ENCODE assay signal across 13 cellular contexts in the genomic region with DNA sequence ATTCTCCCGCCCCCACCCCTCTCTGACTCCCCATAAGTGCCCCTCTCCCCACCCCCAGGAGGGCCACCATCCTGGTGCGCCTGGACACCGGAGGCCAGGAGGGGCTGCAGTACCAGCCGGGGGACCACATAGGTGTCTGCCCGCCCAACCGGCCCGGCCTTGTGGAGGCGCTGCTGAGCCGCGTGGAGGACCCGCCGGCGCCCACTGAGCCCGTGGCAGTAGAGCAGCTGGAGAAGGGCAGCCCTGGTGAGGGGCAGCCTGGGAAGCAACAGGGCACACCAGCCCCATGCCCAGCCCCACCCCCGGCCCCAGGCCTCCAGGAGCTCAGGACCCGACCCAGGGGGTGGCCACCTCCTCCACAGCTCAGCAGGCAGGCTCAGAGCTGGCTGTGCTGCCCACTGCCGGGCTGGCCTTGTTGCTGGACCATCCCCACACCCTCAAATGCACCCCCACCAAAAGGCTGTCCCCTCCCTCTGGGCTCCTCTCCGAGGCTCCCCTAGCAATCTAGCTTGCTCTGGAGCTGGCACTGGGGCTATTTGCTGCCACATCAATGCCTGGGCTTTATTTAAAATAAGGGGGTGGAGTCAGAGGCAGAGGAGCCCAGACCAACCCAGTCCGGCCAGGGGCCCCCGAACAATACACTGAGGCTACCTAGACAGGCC. TPM values are rescaled to one million over a fixed set of nuclear protein-coding genes. Genes with fewer than 3 reads are reported as not detected.
DNase-seq lines count a peak whose midpoint lies in the region; ATAC-seq and TF ChIP-seq lines count a peak whose summit lies in the region.
"Had no signal": no experiment of that assay in that cellular context is flagged by ENCODE, and none has a peak within 500 bp of the region (broad histone marks: within the 10 kb centered on the region; RNA-seq: fewer than 3 reads in every experiment).

No MANE protein-coding gene starts in this region.

- H3K9ac ChIP-seq in Loucy (ENCODE audit: low read depth, low read length, poor library complexity, severe bottlenecking): peak overlapping the region; percentile 65

- TF ChIP-seq CTCF in cardiac muscle cell (IDR thresholded peaks at IDR 0.05; ENCODE audit: low read depth, low read length) (no peak), right atrium auricular region (IDR thresholded peaks at IDR 0.05) (no peak), Loucy (conservative IDR thresholded peaks at IDR 0.05; ENCODE audit: low read length) (no peak)

- peaks cover 30% of the 10 kb centered on the region for H3K4me1 ChIP-seq in cardiac muscle cell (ENCODE audit: low read depth)
- H3K4me1 ChIP-seq in right atrium auricular region: peaks cover 0 to 53% of the 10 kb centered on the region in 2 donors
- peaks cover 41% of the 10 kb centered on the region for H3K4me1 ChIP-seq in Loucy (ENCODE audit: insufficient read depth, low read length, poor library complexity, severe bottlenecking)

- no peak overlapping the region for H2AFZ ChIP-seq in Loucy (ENCODE audit: low read length)

- no peaks in the 10 kb centered on the region for H3K27me3 ChIP-seq in cardiac muscle cell
- H3K27me3 ChIP-seq in right atrium auricular region: no peaks in the 10 kb centered on the region
- no peaks in the 10 kb centered on the region for H3K27me3 ChIP-seq in Loucy (ENCODE audit: insufficient read depth, low read length, poor library complexity, severe bottlenecking)

- ATAC-seq in stimulated activated naive CD8-positive, alpha-beta T cell treated with anti-CD3 and anti-CD28 coated beads, Interleukin-15, Interleukin-2, amounts not matched to agents 100 U/mL and 50 U/mL, for 24 hours: no peak
- ATAC-seq in GM21447 (IDR thresholded peaks at IDR 0.05; ENCODE audit: unreplicated experiment): no peak

- H3K36me3 ChIP-seq in cardiac muscle cell: no peaks in the 10 kb centered on the region
- no peaks in the 10 kb centered on the region for H3K36me3 ChIP-seq in right atrium auricular region
- H3K36me3 ChIP-seq in Loucy (ENCODE audit: insufficient read depth, low read length): no peaks in the 10 kb centered on the region

- H3K4me3 ChIP-seq in cardiac muscle cell (no peak overlapping the region), right atrium auricular region (no peak overlapping the region), Loucy (ENCODE audit: low read length, poor library complexity, severe bottlenecking) (no peak overlapping the region)

- H3K9me3 ChIP-seq in cardiac muscle cell (ENCODE audit: low read depth): no peaks in the 10 kb centered on the region
- no peaks in the 10 kb centered on the region for H3K9me3 ChIP-seq in right atrium auricular region
- no peaks in the 10 kb centered on the region for H3K9me3 ChIP-seq in Loucy (ENCODE audit: insufficient read depth, low read depth, low read length)

- H3K4me2 ChIP-seq in Loucy (ENCODE audit: low read depth, low read length, poor library complexity, severe bottlenecking): no peak overlapping the region

- no peaks in the 10 kb centered on the region for H3F3A ChIP-seq in Loucy (ENCODE audit: low read depth)

- H3K27ac ChIP-seq in cardiac muscle cell (peak overlapping the region; percentile 73), right atrium auricular region (no peak overlapping the region)

- no peaks in the 10 kb centered on the region for H3K9me2 ChIP-seq in Loucy (replicated peaks; ENCODE audit: low read depth, low read length)

- no peaks in the 10 kb centered on the region for H3K79me2 ChIP-seq in Loucy (ENCODE audit: insufficient read depth, low read length)

- DNase-seq in cardiac muscle cell (ENCODE audit: low read depth in 1 of 2, low spot score in 1 of 2): no peak
- no peak for DNase-seq in right atrium auricular region (ENCODE audit: low spot score)
- peak; percentile 54 for DNase-seq in ecto neural progenitor cell (ENCODE audit: low spot score)
- peak; percentile 33 for DNase-seq in stimulated activated naive CD8-positive, alpha-beta T cell treated with anti-CD3 and anti-CD28 coated beads, Interleukin-15, Interleukin-2, amounts not matched to agents 100 U/mL and 50 U/mL, for 24 hours
- DNase-seq in NOMO-1 treated with DMSO at 0.1 percent for 48 hours (lab: John Stamatoyannopoulos, UW; ENCODE audit: unreplicated experiment): no peak
- DNase-seq in stimulated activated CD4-positive, alpha-beta T cell treated with anti-CD3 and anti-CD28 coated beads, Interleukin-15, amount 100 ng/mL, for 24 hours: no peak
- DNase-seq: NCI-H2081, T1000 had no signal

- no peaks in the 10 kb centered on the region for H4K20me1 ChIP-seq in Loucy (ENCODE audit: insufficient read depth, low read length, poor library complexity, severe bottlenecking)

RNA-seq across cellular contexts. Expression of gene ATG9B, which starts 14.8 kb away (rescaled TPM):
- total RNA-seq in cardiac muscle cell (7.1 and 8.4 TPM in 2 replicates), right atrium auricular region (not detected)
- 13.0 and 22.7 TPM in 2 replicates for polyA plus RNA-seq in cardiac muscle cell
- total RNA-seq: M059J had no signal

RNA-seq across cellular contexts. Expression of gene NOS3, which starts 18.7 kb away (rescaled TPM):
- 19.7 and 20.3 TPM in 2 replicates for total RNA-seq in cardiac muscle cell
- 13.1 and 16.3 TPM in 2 replicates for polyA plus RNA-seq in cardiac muscle cell
- 10 to 100 TPM; 14.5 to 78.6 TPM for total RNA-seq in right atrium auricular region
- total RNA-seq: M059J had no signal

RNA-seq across cellular contexts. Expression of gene ABCB8, which starts 18.8 kb away (rescaled TPM):
- 27.2 and 29.2 TPM in 2 replicates for total RNA-seq in cardiac muscle cell
- 18.4 and 20.4 TPM in 2 replicates for polyA plus RNA-seq in cardiac muscle cell
- total RNA-seq in right atrium auricular region: 10 to 100 TPM; 11.9 to 20.6 TPM

RNA-seq across cellular contexts. Expression of gene KCNH2, which starts 31.4 kb away (rescaled TPM):
- total RNA-seq in cardiac muscle cell (91.5 and 110 TPM in 2 replicates), right atrium auricular region (100 to 1,000 TPM; 119 to 128 TPM)
- polyA plus RNA-seq in cardiac muscle cell: 48.0 and 64.2 TPM in 2 replicates
- total RNA-seq: osteocyte had no signal
- polyA plus RNA-seq: immature natural killer cell had no signal

RNA-seq across cellular contexts. Expression of gene ASIC3, which starts 38.9 kb away (rescaled TPM):
- 9.0 and 9.8 TPM in 2 replicates for total RNA-seq in cardiac muscle cell
- 5.2 and 6.8 TPM in 2 replicates for polyA plus RNA-seq in cardiac muscle cell
- total RNA-seq in right atrium auricular region: 1 to 10 TPM; 1.1 to 1.2 TPM
- polyA plus RNA-seq: immature natural killer cell had no signal

Comparison
In these comparisons a context has a peak if more than half of its experiments do, and no peak if none do; other contexts are left out.
1. DNase-seq: peak in ecto neural progenitor cell (single experiment) and stimulated activated naive CD8-positive, alpha-beta T cell treated with anti-CD3 and anti-CD28 coated beads, Interleukin-15, Interleukin-2, amounts not matched to agents 100 U/mL and 50 U/mL, for 24 hours (single experiment); none in cardiac muscle cell (0 of 2), right atrium auricular region (single experiment), NOMO-1 treated with DMSO at 0.1 percent for 48 hours (single experiment) and stimulated activated CD4-positive, alpha-beta T cell treated with anti-CD3 and anti-CD28 coated beads, Interleukin-15, amount 100 ng/mL, for 24 hours (single experiment).